ENCODE assay signal across 27 cellular contexts in the genomic region with DNA sequence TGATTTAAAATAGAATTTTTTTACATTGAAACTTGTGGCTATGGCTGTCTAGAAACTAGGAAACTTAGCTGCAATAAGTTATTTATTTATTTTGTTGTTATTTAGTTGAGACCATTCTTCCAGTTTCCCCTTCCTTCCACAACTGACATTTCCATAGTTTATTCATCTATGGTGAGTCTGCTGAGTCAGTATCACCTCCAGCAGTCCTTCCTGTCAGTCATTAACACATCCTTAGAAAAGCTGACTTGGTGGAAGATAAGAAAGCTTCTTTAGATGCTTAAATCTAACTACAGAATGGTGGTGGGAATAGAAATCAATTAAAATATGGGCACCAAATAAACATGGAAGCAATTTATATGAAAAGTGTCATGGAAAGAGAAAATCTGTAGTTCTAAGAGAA.
"Had no signal": no experiment of that assay in that cellular context is flagged by ENCODE, and none has a peak within 500 bp of the region (broad histone marks: within the 10 kb centered on the region; RNA-seq: fewer than 3 reads in every experiment).

No MANE protein-coding gene starts in this region.

- H3K4me1 Mint-ChIP-seq: activated CD4-positive, alpha-beta memory T cell treated with anti-CD3 and anti-CD28 coated beads, Interleukin-2, amount 10 ng/mL, durations not matched to agents 7 days and 5 days; central memory CD8-positive, alpha-beta T cell; naive B cell; stimulated activated effector memory CD8-positive, alpha-beta T cell treated with anti-CD3 and anti-CD28 coated beads, Interleukin-12 subunit alpha, Interleukin-12 subunit beta, amount 100 ng/mL, for 72 hours; stimulated activated naive CD8-positive, alpha-beta T cell treated with anti-CD3 and anti-CD28 coated beads, Interleukin-15, amount 100 ng/mL, for 72 hours had no signal

- H3K4me1 ChIP-seq: breast epithelium, heart right ventricle, uterus had no signal

- H3K27ac Mint-ChIP-seq: activated CD4-positive, alpha-beta memory T cell treated with anti-CD3 and anti-CD28 coated beads, Interleukin-2, amount 10 ng/mL, durations not matched to agents 7 days and 5 days; activated CD4-positive, alpha-beta T cell treated with anti-CD3 and anti-CD28 coated beads, Interleukin-2, amount 10 ng/mL, durations not matched to agents 7 days and 5 days; activated naive CD4-positive, alpha-beta T cell treated with anti-CD3 and anti-CD28 coated beads, Interleukin-2, amount 50 U/mL, for 72 hours; mesothelial cell of epicardium; naive B cell; nephron progenitor cell; stimulated activated effector memory CD8-positive, alpha-beta T cell treated with anti-CD3 and anti-CD28 coated beads, Interleukin-12 subunit alpha, Interleukin-12 subunit beta, amount 100 ng/mL, for 72 hours; stimulated activated naive CD8-positive, alpha-beta T cell treated with anti-CD3 and anti-CD28 coated beads, Interleukin-15, amount 100 ng/mL, for 72 hours; type B pancreatic cell had no signal

- H3K9me3 Mint-ChIP-seq: activated CD4-positive, alpha-beta T cell treated with anti-CD3 and anti-CD28 coated beads, Interleukin-2, amount 10 ng/mL, durations not matched to agents 7 days and 5 days; activated naive CD4-positive, alpha-beta T cell treated with anti-CD3 and anti-CD28 coated beads, Interleukin-2, amount 50 U/mL, for 72 hours; mesothelial cell of epicardium; nephron progenitor cell; stimulated activated naive CD8-positive, alpha-beta T cell treated with anti-CD3 and anti-CD28 coated beads, Interleukin-15, amount 100 ng/mL, for 72 hours; type B pancreatic cell had no signal

- H3K36me3 Mint-ChIP-seq: activated naive CD4-positive, alpha-beta T cell treated with anti-CD3 and anti-CD28 coated beads, Interleukin-2, amount 50 U/mL, for 72 hours; mesothelial cell of epicardium; naive B cell; stimulated activated effector memory CD8-positive, alpha-beta T cell treated with anti-CD3 and anti-CD28 coated beads, Interleukin-12 subunit alpha, Interleukin-12 subunit beta, amount 100 ng/mL, for 72 hours; type B pancreatic cell had no signal

- H3K4me3 ChIP-seq: breast epithelium, heart right ventricle, sigmoid colon, uterus had no signal

- H3K36me3 ChIP-seq: breast epithelium, heart right ventricle, neutrophil, sigmoid colon, uterus had no signal

- DNase-seq: activated CD4-positive, alpha-beta memory T cell treated with anti-CD3 and anti-CD28 coated beads, Interleukin-2, amount 10 ng/mL, durations not matched to agents 7 days and 5 days; activated CD4-positive, alpha-beta T cell treated with anti-CD3 and anti-CD28 coated beads for 1 hour; activated CD4-positive, alpha-beta T cell treated with anti-CD3 and anti-CD28 coated beads, Interleukin-2, amount 10 ng/mL, durations not matched to agents 7 days and 5 days; activated naive CD4-positive, alpha-beta T cell; activated T-cell treated with anti-CD3 and anti-CD28 coated beads, Interleukin-2, amount 50 U/mL, for 48 hours; dermis blood vessel endothelial cell; effector memory CD4-positive, alpha-beta T cell; foreskin fibroblast; heart right ventricle; left colon; mammary epithelial cell; naive B cell; nephron progenitor cell; retina; sigmoid colon; small intestine; stimulated activated CD4-positive, alpha-beta T cell treated with anti-CD3 and anti-CD28 coated beads, Interleukin-4, amount 100 ng/mL, for 24 hours; stimulated activated naive CD8-positive, alpha-beta T cell treated with anti-CD3 and anti-CD28 coated beads, Interleukin-15, amount 100 ng/mL, for 72 hours; substantia nigra; uterus had no signal

- H3K27me3 ChIP-seq: breast epithelium, heart right ventricle, sigmoid colon, uterus had no signal

- H3K27ac ChIP-seq: breast epithelium, heart right ventricle, neutrophil, sigmoid colon, uterus had no signal

- H3K9me3 ChIP-seq: breast epithelium, heart right ventricle, neutrophil, sigmoid colon, uterus had no signal

- H3K4me3 Mint-ChIP-seq: activated CD4-positive, alpha-beta memory T cell treated with anti-CD3 and anti-CD28 coated beads, Interleukin-2, amount 10 ng/mL, durations not matched to agents 7 days and 5 days; activated CD4-positive, alpha-beta T cell treated with anti-CD3 and anti-CD28 coated beads, Interleukin-2, amount 10 ng/mL, durations not matched to agents 7 days and 5 days; central memory CD8-positive, alpha-beta T cell; mesothelial cell of epicardium; naive B cell; nephron progenitor cell; stimulated activated effector memory CD8-positive, alpha-beta T cell treated with anti-CD3 and anti-CD28 coated beads, Interleukin-12 subunit alpha, Interleukin-12 subunit beta, amount 100 ng/mL, for 72 hours; stimulated activated naive CD8-positive, alpha-beta T cell treated with anti-CD3 and anti-CD28 coated beads, Interleukin-15, amount 100 ng/mL, for 72 hours; type B pancreatic cell had no signal

- H3K27me3 Mint-ChIP-seq: activated CD4-positive, alpha-beta memory T cell treated with anti-CD3 and anti-CD28 coated beads, Interleukin-2, amount 10 ng/mL, durations not matched to agents 7 days and 5 days; activated CD4-positive, alpha-beta T cell treated with anti-CD3 and anti-CD28 coated beads, Interleukin-2, amount 10 ng/mL, durations not matched to agents 7 days and 5 days; central memory CD8-positive, alpha-beta T cell; naive B cell; stimulated activated naive CD8-positive, alpha-beta T cell treated with anti-CD3 and anti-CD28 coated beads, Interleukin-15, amount 100 ng/mL, for 72 hours; type B pancreatic cell had no signal
